In genomic region chr3:195001961-195002861, GRCh38 we compare ENCODE assay signal across 1 cellular context.
TF ChIP-seq lines count a peak whose summit lies in the region.

No MANE protein-coding gene starts in this region.

TF ChIP-seq in K562, 482 proteins besides CTCF, POLR2A, EP300 and RAD21 (continued from another document and continues in another):
- TF ChIP-seq STAT6 (CRISPR knock-in tag; IDR thresholded peaks at IDR 0.05) (no peak), SOX6 (IDR thresholded peaks at IDR 0.05) (peak; percentile 76), MLX (CRISPR knock-in tag; conservative IDR thresholded peaks at IDR 0.05) (no peak), CTBP1 (IDR thresholded peaks at IDR 0.05; ENCODE audit: borderline replicate concordance) (peak; percentile 89), SP1 (CRISPR knock-in tag; IDR thresholded peaks at IDR 0.05) (0 out of 2 replicates have a peak, but pooled peaks have one; percentile 26), VEZF1 (CRISPR knock-in tag; IDR thresholded peaks at IDR 0.05) (peak; percentile 86), ZFP36 (IDR thresholded peaks at IDR 0.05; ENCODE audit: low read depth, low read length, partially characterized antibody) (peak; percentile 24), ZNF778 (CRISPR knock-in tag; IDR thresholded peaks at IDR 0.05) (no peak), DPF2 (IDR thresholded peaks at IDR 0.05) (0 out of 2 replicates have a peak, but pooled peaks have one; percentile 30), SREBF1 (IDR thresholded peaks at IDR 0.05; ENCODE audit: borderline replicate concordance, low read depth, low read length) (no peak), DEAF1 (CRISPR knock-in tag; IDR thresholded peaks at IDR 0.05) (0 out of 2 replicates have a peak, but pooled peaks have one; percentile 31), KLF16 (IDR thresholded peaks at IDR 0.05) (peak; percentile 68), BHLHE40 (IDR thresholded peaks at IDR 0.05; ENCODE audit: low read length) (peak; percentile 26; the same call in 1 of the 2 replicates), NCOA6 (IDR thresholded peaks at IDR 0.05) (no peak), SMAD4 (CRISPR knock-in tag; conservative IDR thresholded peaks at IDR 0.05) (peak; percentile 60; the same call in 1 of the 2 replicates), CBFA2T3 (IDR thresholded peaks at IDR 0.05) (peak; percentile 67), SPI1 (IDR thresholded peaks at IDR 0.05; ENCODE audit: borderline replicate concordance, low read depth, low read length) (no peak), ARID1B (IDR thresholded peaks at IDR 0.05) (peak; percentile 66), FOXA3 (CRISPR knock-in tag; conservative IDR thresholded peaks at IDR 0.05 in 1 of 2, IDR thresholded peaks at IDR 0.05 in 1 of 2) (no peak), SAFB (IDR thresholded peaks at IDR 0.05; ENCODE audit: borderline replicate concordance, low read depth, low read length) (no peak), ZNF639 (CRISPR knock-in tag; conservative IDR thresholded peaks at IDR 0.05 in 1 of 2, IDR thresholded peaks at IDR 0.05 in 1 of 2) (no peak), NR2C2 (CRISPR knock-in tag; IDR thresholded peaks at IDR 0.05) (0 out of 2 replicates have a peak, but pooled peaks have one; percentile 15), NR2C2 (tag; IDR thresholded peaks at IDR 0.05) (no peak; the same call in 1 of the 2 replicates), MYNN (IDR thresholded peaks at IDR 0.05) (peak; percentile 33; the same call in 1 of the 2 replicates), MYNN (CRISPR knock-in tag; IDR thresholded peaks at IDR 0.05) (no peak), PRPF4 (IDR thresholded peaks at IDR 0.05; ENCODE audit: insufficient read depth, low read depth, low read length, poor library complexity, severe bottlenecking) (no peak), HDGF (IDR thresholded peaks at IDR 0.05) (no peak), E2F1 (CRISPR knock-in tag; IDR thresholded peaks at IDR 0.05) (no peak), PTBP1 (IDR thresholded peaks at IDR 0.05; ENCODE audit: low read depth, low read length) (no peak), ETS1 (conservative IDR thresholded peaks at IDR 0.05; ENCODE audit: control insufficient read depth, low read depth, low read length) (no peak), TEAD1 (CRISPR knock-in tag; IDR thresholded peaks at IDR 0.05) (peak in 1 of 2 experiments; percentile 45; a peak in 1 of 4 replicates), FOS (IDR thresholded peaks at IDR 0.05; ENCODE audit: extremely low read depth, insufficient read length) (no peak), HCFC1 (IDR thresholded peaks at IDR 0.05; ENCODE audit: low read depth, low read length) (0 out of 2 replicates have a peak, but pooled peaks have one; percentile 8), NFIC (IDR thresholded peaks at IDR 0.05) (peak; percentile 98), MCM5 (IDR thresholded peaks at IDR 0.05; ENCODE audit: low read depth) (no peak), MXI1 (IDR thresholded peaks at IDR 0.05; ENCODE audit: low read depth, low read length) (no peak), RNF2 (IDR thresholded peaks at IDR 0.05) (no peak), ZNF583 (CRISPR knock-in tag; IDR thresholded peaks at IDR 0.05) (no peak), HNRNPK (IDR thresholded peaks at IDR 0.05; ENCODE audit: low read depth, low read length, poor library complexity, severe bottlenecking) (no peak), CBFA2T2 (conservative IDR thresholded peaks at IDR 0.05) (peak; percentile 54), ZBTB33 (CRISPR knock-in tag; IDR thresholded peaks at IDR 0.05) (no peak), NCOR1 (IDR thresholded peaks at IDR 0.05) (peak; percentile 40; the same call in 1 of the 2 replicates), RBM15 (IDR thresholded peaks at IDR 0.05; ENCODE audit: insufficient read depth, low read length) (no peak), JUND (IDR thresholded peaks at IDR 0.05; ENCODE audit: borderline replicate concordance, low read depth, low read length) (peak; percentile 55; the same call in 1 of the 2 replicates), JUND (tag; IDR thresholded peaks at IDR 0.05; ENCODE audit: borderline replicate concordance, low read depth, low read length) (no peak; the same call in 2 of the 3 replicates), KDM2B (CRISPR knock-in tag; IDR thresholded peaks at IDR 0.05) (no peak), NR3C1 (CRISPR knock-in tag; IDR thresholded peaks at IDR 0.05) (no peak), ZBTB17 (CRISPR knock-in tag; IDR thresholded peaks at IDR 0.05) (no peak), HMGN3 (IDR thresholded peaks at IDR 0.05; ENCODE audit: borderline replicate concordance, extremely low read depth, insufficient read length, low read depth, low read length) (no peak), ZBTB8A (IDR thresholded peaks at IDR 0.05; ENCODE audit: partially characterized antibody) (no peak), TRIM24 (IDR thresholded peaks at IDR 0.05) (0 out of 4 replicates have a peak, but pooled peaks of 1 of the 2 experiments have one; percentile 13), SRSF3 (IDR thresholded peaks at IDR 0.05; ENCODE audit: insufficient read depth, low read length) (no peak), MNT (conservative IDR thresholded peaks at IDR 0.05) (0 out of 4 replicates have a peak, but pooled peaks of 1 of the 2 experiments have one; percentile 34), ATF1 (CRISPR knock-in tag; IDR thresholded peaks at IDR 0.05) (no peak), ATF1 (tag; IDR thresholded peaks at IDR 0.05) (peak; percentile 49; the same call in 1 of the 2 replicates)
